Comparison of ENCODE assay signal across 23 cellular contexts in genomic region chr20:57383447-57384347, GRCh38. TPM values are rescaled to one million over a fixed set of nuclear protein-coding genes. Genes with fewer than 3 reads are reported as not detected.
DNase-seq lines count a peak whose midpoint lies in the region; ATAC-seq and TF ChIP-seq lines count a peak whose summit lies in the region.
"Had no signal": no experiment of that assay in that cellular context is flagged by ENCODE, and none has a peak within 500 bp of the region (broad histone marks: within the 10 kb centered on the region; RNA-seq: fewer than 3 reads in every experiment).

No MANE protein-coding gene starts in this region.

- H3K4me2 ChIP-seq in Karpas-422 (ENCODE audit: low read depth, low read length, poor library complexity, severe bottlenecking) (peak overlapping the region; percentile 15), PC-3 (ENCODE audit: low read length) (no peak overlapping the region)
- H3K4me2 ChIP-seq: A549, smooth muscle cell had no signal

- peaks cover 13% of the 10 kb centered on the region for H3K36me3 ChIP-seq in Karpas-422 (ENCODE audit: insufficient read depth, low read length)
- H3K36me3 ChIP-seq in PC-3 (ENCODE audit: low read depth, low read length) = peaks cover 2% of the 10 kb centered on the region; the same call in 1 of the 2 replicates
- H3K36me3 ChIP-seq: breast epithelium had no signal

- H3K9me3 Mint-ChIP-seq in activated CD8-positive, alpha-beta memory T cell treated with anti-CD3 and anti-CD28 coated beads, Interleukin-2, amount 10 ng/mL, durations not matched to agents 7 days and 5 days (ENCODE audit: low read depth) = no peaks in the 10 kb centered on the region
- no peaks in the 10 kb centered on the region for H3K9me3 Mint-ChIP-seq in natural killer cell treated with Interleukin-12 subunit alpha and Interleukin-12 subunit beta and Interleukin-15 and Interleukin-18, amount 100 ng/mL, for 72 hours
- H3K9me3 Mint-ChIP-seq: HFFc6, naive B cell had no signal

- DNase-seq in activated CD8-positive, alpha-beta memory T cell treated with anti-CD3 and anti-CD28 coated beads for 24 hours = peak; percentile 52
- no peak for DNase-seq in activated CD8-positive, alpha-beta memory T cell treated with anti-CD3 and anti-CD28 coated beads, Interleukin-2, amount 10 ng/mL, durations not matched to agents 7 days and 5 days
- DNase-seq in Karpas-422 (no peak), T-helper 17 cell (no peak), PC-3 (no peak), T-helper 1 cell (no peak)
- DNase-seq in natural killer cell treated with Interleukin-12 subunit alpha and Interleukin-12 subunit beta and Interleukin-15 and Interleukin-18, amount 100 ng/mL, for 72 hours (ENCODE audit: low spot score) = peak; percentile 8
- DNase-seq: EL; HFFc6; lower lobe of right lung; naive B cell; NCI-H1436 treated with DMSO at 0.1 percent for 48 hours; NCI-H524; stimulated activated naive CD4-positive, alpha-beta T cell; upper lobe of right lung had no signal

- H3K36me3 Mint-ChIP-seq in activated CD8-positive, alpha-beta memory T cell treated with anti-CD3 and anti-CD28 coated beads, Interleukin-2, amount 10 ng/mL, durations not matched to agents 7 days and 5 days = peaks cover 6% of the 10 kb centered on the region
- peaks cover 2% of the 10 kb centered on the region for H3K36me3 Mint-ChIP-seq in T-helper 17 cell (ENCODE audit: low read depth)
- peaks cover 8% of the 10 kb centered on the region for H3K36me3 Mint-ChIP-seq in natural killer cell treated with Interleukin-12 subunit alpha and Interleukin-12 subunit beta and Interleukin-15 and Interleukin-18, amount 100 ng/mL, for 72 hours

- no peak overlapping the region for H2AFZ ChIP-seq in Karpas-422 (ENCODE audit: low read length)
- no peak overlapping the region for H2AFZ ChIP-seq in PC-3 (ENCODE audit: low read length)

- H3K9me3 ChIP-seq in Karpas-422 (ENCODE audit: low read length) (no peaks in the 10 kb centered on the region), T-helper 17 cell (ENCODE audit: control insufficient read depth, low read length, poor library complexity, severe bottlenecking) (no peaks in the 10 kb centered on the region), PC-3 (ENCODE audit: low read length) (no peaks in the 10 kb centered on the region)
- H3K9me3 ChIP-seq: A549, breast epithelium, esophagus muscularis mucosa, lower lobe of right lung, upper lobe of right lung had no signal

- H3F3A ChIP-seq in PC-3 (ENCODE audit: low read length, unreplicated experiment) = no peaks in the 10 kb centered on the region

- H3K27me3 Mint-ChIP-seq in activated CD8-positive, alpha-beta memory T cell treated with anti-CD3 and anti-CD28 coated beads, Interleukin-2, amount 10 ng/mL, durations not matched to agents 7 days and 5 days = no peaks in the 10 kb centered on the region
- no peaks in the 10 kb centered on the region for H3K27me3 Mint-ChIP-seq in T-helper 17 cell
- H3K27me3 Mint-ChIP-seq in natural killer cell treated with Interleukin-12 subunit alpha and Interleukin-12 subunit beta and Interleukin-15 and Interleukin-18, amount 100 ng/mL, for 72 hours = no peaks in the 10 kb centered on the region
- H3K27me3 Mint-ChIP-seq: naive B cell, progenitor cell of endocrine pancreas had no signal

- H3K79me2 ChIP-seq in Karpas-422 (ENCODE audit: low read length) (peaks cover 11% of the 10 kb centered on the region; the same call in 1 of the 2 replicates), PC-3 (ENCODE audit: low read length) (no peaks in the 10 kb centered on the region)

- H3K4me3 ChIP-seq in Karpas-422 (ENCODE audit: low read length) (no peak overlapping the region), PC-3 (ENCODE audit: low read length) (no peak overlapping the region)
- H3K4me3 ChIP-seq: A549, breast epithelium, esophagus muscularis mucosa, lower lobe of right lung, smooth muscle cell, upper lobe of right lung had no signal

- no TSS peak for BruUV-seq in PC-3 (replicated peaks; lab: Mats Ljungman, UMichigan)

- H4K20me1 ChIP-seq in Karpas-422 (ENCODE audit: insufficient read depth, low read depth, low read length) = 0 out of 2 replicates have a peak, but pooled peaks cover 3% of the 10 kb centered on the region
- H4K20me1 ChIP-seq in PC-3 (ENCODE audit: low read length) = no peaks in the 10 kb centered on the region

- POLR2A ChIA-PET in PC-3 (lab: Charles Lee; ENCODE audit: unreplicated experiment) = interaction anchor here (0.6 kb wide), 1 partner anchor 14 kb away, joined by 4 read pairs; no protein-coding TSS in a partner anchor

- H3K9ac ChIP-seq in Karpas-422 (ENCODE audit: low read length) (no peak overlapping the region), PC-3 (ENCODE audit: low read length) (no peak overlapping the region)

- H3K4me1 Mint-ChIP-seq in activated CD8-positive, alpha-beta memory T cell treated with anti-CD3 and anti-CD28 coated beads, Interleukin-2, amount 10 ng/mL, durations not matched to agents 7 days and 5 days = peaks cover 34% of the 10 kb centered on the region
- H3K4me1 Mint-ChIP-seq in T-helper 17 cell = peaks cover 6% of the 10 kb centered on the region
- H3K4me1 Mint-ChIP-seq in natural killer cell treated with Interleukin-12 subunit alpha and Interleukin-12 subunit beta and Interleukin-15 and Interleukin-18, amount 100 ng/mL, for 72 hours (ENCODE audit: low read depth in 2 of 2) = peaks cover 42 to 47% of the 10 kb centered on the region in 2 donors

- no peaks in the 10 kb centered on the region for H3K9me2 ChIP-seq in Karpas-422 (replicated peaks; ENCODE audit: insufficient read depth, low read length)
- no peaks in the 10 kb centered on the region for H3K9me2 ChIP-seq in PC-3 (replicated peaks; ENCODE audit: low read length)

- no peak overlapping the region for H3K4me3 Mint-ChIP-seq in activated CD8-positive, alpha-beta memory T cell treated with anti-CD3 and anti-CD28 coated beads, Interleukin-2, amount 10 ng/mL, durations not matched to agents 7 days and 5 days
- no peak overlapping the region for H3K4me3 Mint-ChIP-seq in T-helper 17 cell
- no peak overlapping the region for H3K4me3 Mint-ChIP-seq in natural killer cell treated with Interleukin-12 subunit alpha and Interleukin-12 subunit beta and Interleukin-15 and Interleukin-18, amount 100 ng/mL, for 72 hours
- H3K4me3 Mint-ChIP-seq: HFFc6 had no signal

- no peak for TF ChIP-seq CTCF in PC-3 (conservative IDR thresholded peaks at IDR 0.05; ENCODE audit: low read depth, low read length)

- intact Hi-C loops in PC-3 (cut with micrococcal nuclease) = loop anchor here (5.0 kb wide), 1 partner anchor 209 kb away; no protein-coding TSS in a partner anchor

- H3K27ac ChIP-seq in Karpas-422 (ENCODE audit: low read length) (peak overlapping the region; percentile 94), PC-3 (ENCODE audit: low read length) (no peak overlapping the region)
- H3K27ac ChIP-seq: A549, breast epithelium, esophagus muscularis mucosa had no signal

- H3K27me3 ChIP-seq in Karpas-422 (ENCODE audit: low read length) = no peaks in the 10 kb centered on the region
- H3K27me3 ChIP-seq in PC-3 (ENCODE audit: low read length) = no peaks in the 10 kb centered on the region
- H3K27me3 ChIP-seq: breast epithelium, esophagus muscularis mucosa, upper lobe of right lung had no signal

- ATAC-seq in activated CD8-positive, alpha-beta memory T cell treated with anti-CD3 and anti-CD28 coated beads, Interleukin-2, amount 10 ng/mL, durations not matched to agents 7 days and 5 days = no peak
- ATAC-seq in T-helper 17 cell (no peak), PC-3 (no peak), HG03442 (IDR thresholded peaks at IDR 0.05; ENCODE audit: unreplicated experiment) (no peak)
- ATAC-seq in natural killer cell treated with Interleukin-12 subunit alpha and Interleukin-12 subunit beta and Interleukin-15 and Interleukin-18, amount 100 ng/mL, for 72 hours = no peak
- ATAC-seq: A549, lower lobe of right lung, Panc1, upper lobe of right lung had no signal

- CTCF ChIA-PET in activated CD8-positive, alpha-beta memory T cell treated with anti-CD3 and anti-CD28 coated beads, Interleukin-2, amount 10 ng/mL, durations not matched to agents 7 days and 5 days (lab: Charles Lee) = interaction anchor here (0.7 to 3.1 kb wide), 9 partner anchors 10 to 112 kb away, joined by 3 to 10 read pairs (median 3); no protein-coding TSS in a partner anchor
- CTCF ChIA-PET in PC-3 (lab: Charles Lee) = interaction anchor here (0.6 kb wide), 1 partner anchor 562 kb away, joined by 14 read pairs; no protein-coding TSS in a partner anchor

- H3K4me1 ChIP-seq in Karpas-422 (ENCODE audit: low read length) (peaks cover 50% of the 10 kb centered on the region), PC-3 (ENCODE audit: insufficient read depth, low read length) (peaks cover under 1% of the 10 kb centered on the region; the same call in 1 of the 2 replicates)
- H3K4me1 ChIP-seq: A549, breast epithelium had no signal

- H3K27ac Mint-ChIP-seq in activated CD8-positive, alpha-beta memory T cell treated with anti-CD3 and anti-CD28 coated beads, Interleukin-2, amount 10 ng/mL, durations not matched to agents 7 days and 5 days = no peak overlapping the region
- peak overlapping the region; percentile 32 for H3K27ac Mint-ChIP-seq in T-helper 17 cell
- peak overlapping the region; percentile 10 to 30 for H3K27ac Mint-ChIP-seq in natural killer cell treated with Interleukin-12 subunit alpha and Interleukin-12 subunit beta and Interleukin-15 and Interleukin-18, amount 100 ng/mL, for 72 hours
- H3K27ac Mint-ChIP-seq: HFFc6, progenitor cell of endocrine pancreas had no signal

RNA-seq across cellular contexts. Expression of gene RBM38, which starts 7.5 kb away (rescaled TPM):
- total RNA-seq in activated CD8-positive, alpha-beta memory T cell treated with anti-CD3 and anti-CD28 coated beads, Interleukin-2, amount 10 ng/mL, durations not matched to agents 7 days and 5 days = 10 to 100 TPM; 74.8 to 91.9 TPM
- 261 and 436 TPM in 2 replicates for total RNA-seq in Karpas-422 (2014; rRNA removed; shearing (Covaris generic); ENCODE audit: low replicate concordance)
- total RNA-seq in T-helper 17 cell = 100 to 1,000 TPM; 176 to 257 TPM
- 10 to 100 TPM; 18.3 to 29.2 TPM for total RNA-seq in natural killer cell treated with Interleukin-12 subunit alpha and Interleukin-12 subunit beta and Interleukin-15 and Interleukin-18, amount 100 ng/mL, for 72 hours
- 56.5 and 59.3 TPM in 2 replicates for total RNA-seq in PC-3 (2014; rRNA removed)

RNA-seq across cellular contexts. Expression of gene RAE1, which starts 32.6 kb away (rescaled TPM):
- 10 to 100 TPM; 31.4 to 37.5 TPM for total RNA-seq in activated CD8-positive, alpha-beta memory T cell treated with anti-CD3 and anti-CD28 coated beads, Interleukin-2, amount 10 ng/mL, durations not matched to agents 7 days and 5 days
- 19.0 and 59.6 TPM in 2 replicates for total RNA-seq in Karpas-422 (2014; rRNA removed; shearing (Covaris generic); ENCODE audit: low replicate concordance)
- total RNA-seq in T-helper 17 cell = 10 to 100 TPM; 40.5 to 40.6 TPM
- total RNA-seq in natural killer cell treated with Interleukin-12 subunit alpha and Interleukin-12 subunit beta and Interleukin-15 and Interleukin-18, amount 100 ng/mL, for 72 hours = 10 to 100 TPM; 43.6 to 86.0 TPM
- 99.8 and 183 TPM in 2 replicates for total RNA-seq in PC-3 (2014; rRNA removed)

RNA-seq across cellular contexts. Expression of gene SPO11, which starts 54.1 kb away (rescaled TPM):
- total RNA-seq in activated CD8-positive, alpha-beta memory T cell treated with anti-CD3 and anti-CD28 coated beads, Interleukin-2, amount 10 ng/mL, durations not matched to agents 7 days and 5 days = not detected
- not detected in 2 replicates for total RNA-seq in Karpas-422 (2014; rRNA removed; shearing (Covaris generic); ENCODE audit: low replicate concordance)
- total RNA-seq in T-helper 17 cell (not detected), PC-3 (2014; rRNA removed) (not detected in 2 replicates)
- total RNA-seq in natural killer cell treated with Interleukin-12 subunit alpha and Interleukin-12 subunit beta and Interleukin-15 and Interleukin-18, amount 100 ng/mL, for 72 hours = not detected
- total RNA-seq: breast epithelium, esophagus muscularis mucosa, HFFc6, HT1080, lower lobe of right lung, progenitor cell of endocrine pancreas, smooth muscle cell, upper lobe of right lung had no signal

Comparison
In these comparisons a context has a peak if more than half of its experiments do, and no peak if none do; other contexts are left out.
1. DNase-seq: peak in activated CD8-positive, alpha-beta memory T cell treated with anti-CD3 and anti-CD28 coated beads for 24 hours (single experiment) and natural killer cell treated with Interleukin-12 subunit alpha and Interleukin-12 subunit beta and Interleukin-15 and Interleukin-18, amount 100 ng/mL, for 72 hours (single experiment); none in activated CD8-positive, alpha-beta memory T cell treated with anti-CD3 and anti-CD28 coated beads, Interleukin-2, amount 10 ng/mL, durations not matched to agents 7 days and 5 days (single experiment), Karpas-422 (single experiment), T-helper 17 cell (0 of 3), PC-3 (single experiment) and T-helper 1 cell (0 of 5).